ENCODE assay signal across 25 cellular contexts in genomic region chr1:237300642-237301041, GRCh38.
A peak's percentile ranks its signal among the peaks of the same experiment; 100 is the strongest.
DNase-seq lines count a peak whose midpoint lies in the region; ATAC-seq, FAIRE-seq and TF ChIP-seq lines count a peak whose summit lies in the region.
"Had no signal": no experiment of that assay in that cellular context is flagged by ENCODE, and none has a peak within 500 bp of the region (broad histone marks: within the 10 kb centered on the region; RNA-seq: fewer than 3 reads in every experiment).

No MANE protein-coding gene starts in this region.

- H3K27ac Mint-ChIP-seq in activated naive CD8-positive, alpha-beta T cell treated with anti-CD3 and anti-CD28 coated beads for 36 hours, result no peak overlapping the region
- H3K27ac Mint-ChIP-seq: CD14-positive monocyte; CD4-positive, alpha-beta memory T cell; CD4-positive, CD25-positive, alpha-beta regulatory T cell had no signal

- no peaks in the 10 kb centered on the region for H3K9me3 ChIP-seq in left ventricle myocardium inferior (replicated peaks)
- no peaks in the 10 kb centered on the region for H3K9me3 ChIP-seq in A549
- H3K9me3 ChIP-seq in osteoblast (ENCODE audit: low read depth, low read length), result no peaks in the 10 kb centered on the region
- H3K9me3 ChIP-seq: BE2C, BLaER1 had no signal

- no peaks in the 10 kb centered on the region for H3K27me3 Mint-ChIP-seq in activated naive CD8-positive, alpha-beta T cell treated with anti-CD3 and anti-CD28 coated beads for 36 hours
- H3K27me3 Mint-ChIP-seq: CD4-positive, alpha-beta memory T cell; CD4-positive, CD25-positive, alpha-beta regulatory T cell; CD8-positive, alpha-beta memory T cell had no signal

- H3K4me1 ChIP-seq in left ventricle myocardium inferior, result peaks cover 78% of the 10 kb centered on the region
- H3K4me1 ChIP-seq in A549, result no peaks in the 10 kb centered on the region
- H3K4me1 ChIP-seq in osteoblast (ENCODE audit: insufficient read depth, low read length), result no peaks in the 10 kb centered on the region
- H3K4me1 ChIP-seq: BE2C, BLaER1 had no signal

- no peak overlapping the region for H3K4me3 ChIP-seq in left ventricle myocardium inferior
- H3K4me3 ChIP-seq in A549, result no peak overlapping the region
- no peak overlapping the region for H3K4me3 ChIP-seq in osteoblast (ENCODE audit: insufficient read depth, low read length)
- H3K4me3 ChIP-seq: BLaER1, GM12878 had no signal

- intact Hi-C loops in left ventricle myocardium inferior (cut with micrococcal nuclease) (no loop called here), Right ventricle myocardium superior (cut with DNase I) (no loop called here)

- H3K79me2 ChIP-seq in osteoblast (ENCODE audit: insufficient read depth, low read length), result no peaks in the 10 kb centered on the region

- no peaks in the 10 kb centered on the region for H3K27me3 ChIP-seq in left ventricle myocardium inferior (ENCODE audit: low read depth)
- no peaks in the 10 kb centered on the region for H3K27me3 ChIP-seq in osteoblast (ENCODE audit: insufficient read depth, low read length)
- H3K27me3 ChIP-seq: BE2C, BLaER1 had no signal

- DNase-seq in left ventricle myocardium inferior, result no peak
- no peak for DNase-seq in Right ventricle myocardium superior
- DNase-seq in A549 (ENCODE audit: low read depth in 1 of 2, low spot score in 1 of 2), result no peak
- DNase-seq in osteoblast (ENCODE audit: insufficient read length, low spot score, missing footprints), result peak; percentile 14
- no peak for DNase-seq in activated naive CD8-positive, alpha-beta T cell treated with anti-CD3 and anti-CD28 coated beads for 36 hours
- DNase-seq: ACHN; BE2C; C1 segment of cervical spinal cord; CD4-positive, alpha-beta memory T cell; CD4-positive, CD25-positive, alpha-beta regulatory T cell; CD8-positive, alpha-beta memory T cell; COR-L47; DMS 273 treated with DMSO at 0.1 percent for 48 hours; DMS153; DMS53; DMS79; DND-41; EL; GDM1 had no signal

- no peaks in the 10 kb centered on the region for H4K20me1 ChIP-seq in osteoblast (ENCODE audit: insufficient read depth, low read length)
- H4K20me1 ChIP-seq: BLaER1 had no signal

- no peaks in the 10 kb centered on the region for H3K4me1 Mint-ChIP-seq in activated naive CD8-positive, alpha-beta T cell treated with anti-CD3 and anti-CD28 coated beads for 36 hours
- H3K4me1 Mint-ChIP-seq: CD14-positive monocyte; CD4-positive, alpha-beta memory T cell; CD4-positive, CD25-positive, alpha-beta regulatory T cell; CD8-positive, alpha-beta memory T cell had no signal

- TF ChIP-seq POLR2A in A549 (IDR thresholded peaks at IDR 0.05; ENCODE audit: low read length), result no peak

- CTCF ChIA-PET in A549 (lab: Yijun Ruan, JAX), result no interaction called here

- no peak for TF ChIP-seq EP300 in A549 (IDR thresholded peaks at IDR 0.05)

- 16% methylated on average over 7 of the region's 7 CpGs for WGBS in A549 (ENCODE audit: missing lambda C conversion rate)

- H3K9me3 Mint-ChIP-seq in activated naive CD8-positive, alpha-beta T cell treated with anti-CD3 and anti-CD28 coated beads for 36 hours, result no peaks in the 10 kb centered on the region
- H3K9me3 Mint-ChIP-seq: CD4-positive, alpha-beta memory T cell; CD8-positive, alpha-beta memory T cell had no signal

- no peak for TF ChIP-seq RAD21 in A549 (conservative IDR thresholded peaks at IDR 0.05 in 1 of 2, IDR thresholded peaks at IDR 0.05 in 1 of 2)

- FAIRE-seq in A549 (lab: Jason Lieb, UNC), result no peak
- FAIRE-seq: GM12878, GM12892, GM18507 had no signal

- POLR2A ChIA-PET in A549 (lab: Yijun Ruan, JAX), result no interaction called here

- ATAC-seq in Right ventricle myocardium superior (ENCODE audit: poor library complexity) (no peak), A549 (no peak)
- ATAC-seq: GM12878 had no signal

- H3K4me2 ChIP-seq in A549 (no peak overlapping the region), osteoblast (ENCODE audit: insufficient read depth, low read length) (no peak overlapping the region)
- H3K4me2 ChIP-seq: BLaER1 had no signal

- H3K36me3 Mint-ChIP-seq in activated naive CD8-positive, alpha-beta T cell treated with anti-CD3 and anti-CD28 coated beads for 36 hours, result no peaks in the 10 kb centered on the region
- H3K36me3 Mint-ChIP-seq: CD14-positive monocyte; CD4-positive, alpha-beta memory T cell; CD4-positive, CD25-positive, alpha-beta regulatory T cell; CD8-positive, alpha-beta memory T cell had no signal

- peak overlapping the region; percentile 5 for H3K27ac ChIP-seq in left ventricle myocardium inferior (replicated peaks)
- H3K27ac ChIP-seq in A549, result no peak overlapping the region
- no peak overlapping the region for H3K27ac ChIP-seq in osteoblast (ENCODE audit: low read depth, low read length)
- H3K27ac ChIP-seq: 22Rv1, BLaER1 had no signal

- H3K4me3 Mint-ChIP-seq in activated naive CD8-positive, alpha-beta T cell treated with anti-CD3 and anti-CD28 coated beads for 36 hours, result no peak overlapping the region
- H3K4me3 Mint-ChIP-seq: CD14-positive monocyte; CD4-positive, alpha-beta memory T cell; CD4-positive, CD25-positive, alpha-beta regulatory T cell; CD8-positive, alpha-beta memory T cell had no signal

- TF ChIP-seq CTCF in left ventricle myocardium inferior (IDR thresholded peaks at IDR 0.05; ENCODE audit: borderline replicate concordance), result no peak
- no peak for TF ChIP-seq CTCF in A549 (IDR thresholded peaks at IDR 0.05)
- no peak for TF ChIP-seq CTCF in osteoblast (IDR thresholded peaks at IDR 0.05; ENCODE audit: extremely low read depth, low read depth, low read length)

- no peaks in the 10 kb centered on the region for H3K36me3 ChIP-seq in left ventricle myocardium inferior
- no peaks in the 10 kb centered on the region for H3K36me3 ChIP-seq in osteoblast (ENCODE audit: insufficient read depth, low read length)
- H3K36me3 ChIP-seq: BE2C, BLaER1 had no signal

- no peak overlapping the region for H2AFZ ChIP-seq in osteoblast (ENCODE audit: low read length)

TF ChIP-seq in A549, 52 proteins besides CTCF, POLR2A, EP300 and RAD21:
- TF ChIP-seq MYC (IDR thresholded peaks at IDR 0.05; ENCODE audit: borderline replicate concordance, low read length) (no peak), MAFK (IDR thresholded peaks at IDR 0.05; ENCODE audit: partially characterized antibody) (peak; percentile 30), ESRRA (IDR thresholded peaks at IDR 0.05; ENCODE audit: borderline replicate concordance, low read length) (no peak)
